Comparison of ENCODE assay signal across 2 cellular contexts in the genomic region with DNA sequence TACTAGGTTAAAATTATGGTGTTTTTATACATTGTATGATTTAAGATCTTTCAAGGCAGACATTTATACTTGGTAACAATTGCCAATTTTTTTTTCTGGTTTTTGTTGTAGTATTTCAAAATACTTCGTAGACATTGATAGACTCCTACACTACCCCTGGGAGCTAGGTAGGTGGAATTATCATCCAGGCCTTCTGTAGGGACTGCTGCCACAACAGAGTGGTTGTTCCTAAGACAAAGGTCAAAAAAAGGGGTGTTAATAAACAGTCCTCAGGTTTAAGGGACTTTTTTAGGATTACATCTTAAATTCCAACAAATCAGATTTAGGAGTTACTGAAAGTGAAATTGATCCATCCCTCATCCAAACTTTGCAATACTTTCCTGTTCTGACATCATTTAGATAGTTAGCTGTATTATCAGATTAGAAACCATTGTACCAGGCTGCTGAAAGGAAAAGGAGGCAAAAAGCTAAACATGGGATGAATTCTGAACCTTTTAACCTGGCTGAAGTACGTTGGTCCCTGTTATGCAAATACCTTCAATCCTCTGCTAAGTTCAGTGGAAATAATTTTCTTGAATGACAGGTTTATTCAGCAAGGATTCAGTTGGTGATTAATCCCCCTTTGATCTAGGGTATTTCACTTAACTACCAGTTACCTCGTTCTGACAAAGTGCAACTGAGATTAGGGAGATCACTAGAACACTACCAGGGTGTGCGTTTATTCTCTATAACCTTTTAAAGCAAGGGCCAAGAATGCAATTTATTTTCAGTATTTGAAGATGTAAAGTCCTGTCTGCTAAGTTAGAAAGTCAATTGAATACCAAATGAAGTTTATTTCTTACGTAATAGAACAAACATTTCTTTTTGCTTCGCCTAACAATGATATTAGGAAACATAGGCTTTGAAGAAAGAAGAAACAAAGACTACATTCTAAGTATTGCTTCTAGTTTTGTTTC.
A peak's percentile ranks its signal among the peaks of the same experiment; 100 is the strongest.
TF ChIP-seq lines count a peak whose summit lies in the region.

No MANE protein-coding gene starts in this region.

TF ChIP-seq in IMR-90, 13 proteins besides CTCF, POLR2A, EP300 and RAD21:
- TF ChIP-seq CEBPB (IDR thresholded peaks at IDR 0.05; ENCODE audit: low read depth, low read length), result 0 out of 2 replicates have a peak, but pooled peaks have one; percentile 16
- TF ChIP-seq, protein P1, sequence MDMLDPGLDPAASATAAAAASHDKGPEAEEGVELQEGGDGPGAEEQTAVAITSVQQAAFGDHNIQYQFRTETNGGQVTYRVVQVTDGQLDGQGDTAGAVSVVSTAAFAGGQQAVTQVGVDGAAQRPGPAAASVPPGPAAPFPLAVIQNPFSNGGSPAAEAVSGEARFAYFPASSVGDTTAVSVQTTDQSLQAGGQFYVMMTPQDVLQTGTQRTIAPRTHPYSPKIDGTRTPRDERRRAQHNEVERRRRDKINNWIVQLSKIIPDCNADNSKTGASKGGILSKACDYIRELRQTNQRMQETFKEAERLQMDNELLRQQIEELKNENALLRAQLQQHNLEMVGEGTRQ (IDR thresholded peaks at IDR 0.05; ENCODE audit: low read depth, low read length), result no peak
TF ChIP-seq in IMR-90: peak in this region for 1.

TF ChIP-seq in GM12878, 131 proteins besides CTCF, POLR2A, EP300 and RAD21:
- no peak for TF ChIP-seq HDGF (IDR thresholded peaks at IDR 0.05)
- TF ChIP-seq, protein P2, sequence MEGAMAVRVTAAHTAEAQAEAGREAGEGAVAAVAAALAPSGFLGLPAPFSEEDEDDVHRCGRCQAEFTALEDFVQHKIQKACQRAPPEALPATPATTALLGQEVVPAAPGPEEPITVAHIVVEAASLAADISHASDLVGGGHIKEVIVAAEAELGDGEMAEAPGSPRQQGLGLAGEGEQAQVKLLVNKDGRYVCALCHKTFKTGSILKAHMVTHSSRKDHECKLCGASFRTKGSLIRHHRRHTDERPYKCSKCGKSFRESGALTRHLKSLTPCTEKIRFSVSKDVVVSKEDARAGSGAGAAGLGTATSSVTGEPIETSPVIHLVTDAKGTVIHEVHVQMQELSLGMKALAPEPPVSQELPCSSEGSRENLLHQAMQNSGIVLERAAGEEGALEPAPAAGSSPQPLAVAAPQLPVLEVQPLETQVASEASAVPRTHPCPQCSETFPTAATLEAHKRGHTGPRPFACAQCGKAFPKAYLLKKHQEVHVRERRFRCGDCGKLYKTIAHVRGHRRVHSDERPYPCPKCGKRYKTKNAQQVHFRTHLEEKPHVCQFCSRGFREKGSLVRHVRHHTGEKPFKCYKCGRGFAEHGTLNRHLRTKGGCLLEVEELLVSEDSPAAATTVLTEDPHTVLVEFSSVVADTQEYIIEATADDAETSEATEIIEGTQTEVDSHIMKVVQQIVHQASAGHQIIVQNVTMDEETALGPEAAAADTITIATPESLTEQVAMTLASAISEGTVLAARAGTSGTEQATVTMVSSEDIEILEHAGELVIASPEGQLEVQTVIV (IDR thresholded peaks at IDR 0.05; ENCODE audit: borderline replicate concordance, partially characterized antibody), result no peak
- TF ChIP-seq, protein P3, sequence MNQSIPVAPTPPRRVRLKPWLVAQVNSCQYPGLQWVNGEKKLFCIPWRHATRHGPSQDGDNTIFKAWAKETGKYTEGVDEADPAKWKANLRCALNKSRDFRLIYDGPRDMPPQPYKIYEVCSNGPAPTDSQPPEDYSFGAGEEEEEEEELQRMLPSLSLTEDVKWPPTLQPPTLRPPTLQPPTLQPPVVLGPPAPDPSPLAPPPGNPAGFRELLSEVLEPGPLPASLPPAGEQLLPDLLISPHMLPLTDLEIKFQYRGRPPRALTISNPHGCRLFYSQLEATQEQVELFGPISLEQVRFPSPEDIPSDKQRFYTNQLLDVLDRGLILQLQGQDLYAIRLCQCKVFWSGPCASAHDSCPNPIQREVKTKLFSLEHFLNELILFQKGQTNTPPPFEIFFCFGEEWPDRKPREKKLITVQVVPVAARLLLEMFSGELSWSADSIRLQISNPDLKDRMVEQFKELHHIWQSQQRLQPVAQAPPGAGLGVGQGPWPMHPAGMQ (IDR thresholded peaks at IDR 0.05; ENCODE audit: borderline replicate concordance), result no peak
- TF ChIP-seq NFXL1 (IDR thresholded peaks at IDR 0.05; ENCODE audit: borderline replicate concordance), result no peak
- no peak for TF ChIP-seq PAX8 (IDR thresholded peaks at IDR 0.05)
- TF ChIP-seq SP1 (IDR thresholded peaks at IDR 0.05; ENCODE audit: low read depth, low read length), result no peak
- TF ChIP-seq, protein P4, sequence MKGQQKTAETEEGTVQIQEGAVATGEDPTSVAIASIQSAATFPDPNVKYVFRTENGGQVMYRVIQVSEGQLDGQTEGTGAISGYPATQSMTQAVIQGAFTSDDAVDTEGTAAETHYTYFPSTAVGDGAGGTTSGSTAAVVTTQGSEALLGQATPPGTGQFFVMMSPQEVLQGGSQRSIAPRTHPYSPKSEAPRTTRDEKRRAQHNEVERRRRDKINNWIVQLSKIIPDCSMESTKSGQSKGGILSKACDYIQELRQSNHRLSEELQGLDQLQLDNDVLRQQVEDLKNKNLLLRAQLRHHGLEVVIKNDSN (IDR thresholded peaks at IDR 0.05; ENCODE audit: borderline replicate concordance, extremely low read length, insufficient read depth, low read depth, low read length), result no peak
- TF ChIP-seq, protein P5, sequence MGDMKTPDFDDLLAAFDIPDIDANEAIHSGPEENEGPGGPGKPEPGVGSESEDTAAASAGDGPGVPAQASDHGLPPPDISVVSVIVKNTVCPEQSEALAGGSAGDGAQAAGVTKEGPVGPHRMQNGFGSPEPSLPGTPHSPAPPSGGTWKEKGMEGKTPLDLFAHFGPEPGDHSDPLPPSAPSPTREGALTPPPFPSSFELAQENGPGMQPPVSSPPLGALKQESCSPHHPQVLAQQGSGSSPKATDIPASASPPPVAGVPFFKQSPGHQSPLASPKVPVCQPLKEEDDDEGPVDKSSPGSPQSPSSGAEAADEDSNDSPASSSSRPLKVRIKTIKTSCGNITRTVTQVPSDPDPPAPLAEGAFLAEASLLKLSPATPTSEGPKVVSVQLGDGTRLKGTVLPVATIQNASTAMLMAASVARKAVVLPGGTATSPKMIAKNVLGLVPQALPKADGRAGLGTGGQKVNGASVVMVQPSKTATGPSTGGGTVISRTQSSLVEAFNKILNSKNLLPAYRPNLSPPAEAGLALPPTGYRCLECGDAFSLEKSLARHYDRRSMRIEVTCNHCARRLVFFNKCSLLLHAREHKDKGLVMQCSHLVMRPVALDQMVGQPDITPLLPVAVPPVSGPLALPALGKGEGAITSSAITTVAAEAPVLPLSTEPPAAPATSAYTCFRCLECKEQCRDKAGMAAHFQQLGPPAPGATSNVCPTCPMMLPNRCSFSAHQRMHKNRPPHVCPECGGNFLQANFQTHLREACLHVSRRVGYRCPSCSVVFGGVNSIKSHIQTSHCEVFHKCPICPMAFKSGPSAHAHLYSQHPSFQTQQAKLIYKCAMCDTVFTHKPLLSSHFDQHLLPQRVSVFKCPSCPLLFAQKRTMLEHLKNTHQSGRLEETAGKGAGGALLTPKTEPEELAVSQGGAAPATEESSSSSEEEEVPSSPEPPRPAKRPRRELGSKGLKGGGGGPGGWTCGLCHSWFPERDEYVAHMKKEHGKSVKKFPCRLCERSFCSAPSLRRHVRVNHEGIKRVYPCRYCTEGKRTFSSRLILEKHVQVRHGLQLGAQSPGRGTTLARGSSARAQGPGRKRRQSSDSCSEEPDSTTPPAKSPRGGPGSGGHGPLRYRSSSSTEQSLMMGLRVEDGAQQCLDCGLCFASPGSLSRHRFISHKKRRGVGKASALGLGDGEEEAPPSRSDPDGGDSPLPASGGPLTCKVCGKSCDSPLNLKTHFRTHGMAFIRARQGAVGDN (IDR thresholded peaks at IDR 0.05), result no peak
- TF ChIP-seq, protein P6, sequence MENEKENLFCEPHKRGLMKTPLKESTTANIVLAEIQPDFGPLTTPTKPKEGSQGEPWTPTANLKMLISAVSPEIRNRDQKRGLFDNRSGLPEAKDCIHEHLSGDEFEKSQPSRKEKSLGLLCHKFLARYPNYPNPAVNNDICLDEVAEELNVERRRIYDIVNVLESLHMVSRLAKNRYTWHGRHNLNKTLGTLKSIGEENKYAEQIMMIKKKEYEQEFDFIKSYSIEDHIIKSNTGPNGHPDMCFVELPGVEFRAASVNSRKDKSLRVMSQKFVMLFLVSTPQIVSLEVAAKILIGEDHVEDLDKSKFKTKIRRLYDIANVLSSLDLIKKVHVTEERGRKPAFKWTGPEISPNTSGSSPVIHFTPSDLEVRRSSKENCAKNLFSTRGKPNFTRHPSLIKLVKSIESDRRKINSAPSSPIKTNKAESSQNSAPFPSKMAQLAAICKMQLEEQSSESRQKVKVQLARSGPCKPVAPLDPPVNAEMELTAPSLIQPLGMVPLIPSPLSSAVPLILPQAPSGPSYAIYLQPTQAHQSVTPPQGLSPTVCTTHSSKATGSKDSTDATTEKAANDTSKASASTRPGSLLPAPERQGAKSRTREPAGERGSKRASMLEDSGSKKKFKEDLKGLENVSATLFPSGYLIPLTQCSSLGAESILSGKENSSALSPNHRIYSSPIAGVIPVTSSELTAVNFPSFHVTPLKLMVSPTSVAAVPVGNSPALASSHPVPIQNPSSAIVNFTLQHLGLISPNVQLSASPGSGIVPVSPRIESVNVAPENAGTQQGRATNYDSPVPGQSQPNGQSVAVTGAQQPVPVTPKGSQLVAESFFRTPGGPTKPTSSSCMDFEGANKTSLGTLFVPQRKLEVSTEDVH (IDR thresholded peaks at IDR 0.05; ENCODE audit: low read depth, partially characterized antibody), result no peak
- TF ChIP-seq SMAD5 (IDR thresholded peaks at IDR 0.05; ENCODE audit: low read depth), result no peak
- TF ChIP-seq CREB1 (IDR thresholded peaks at IDR 0.05; ENCODE audit: low read depth), result no peak
- no peak for TF ChIP-seq RUNX3 (IDR thresholded peaks at IDR 0.05; ENCODE audit: low read length)
- TF ChIP-seq TARDBP (IDR thresholded peaks at IDR 0.05; ENCODE audit: borderline replicate concordance), result no peak
- no peak for TF ChIP-seq CHD4 (IDR thresholded peaks at IDR 0.05)
- TF ChIP-seq SREBF2 (IDR thresholded peaks at IDR 0.05; ENCODE audit: low read length), result no peak
- no peak for TF ChIP-seq SIX5 (IDR thresholded peaks at IDR 0.05; ENCODE audit: low read depth, low read length, severe bottlenecking)
- no peak for TF ChIP-seq YY1 (IDR thresholded peaks at IDR 0.05; ENCODE audit: low read depth, low read length)
- TF ChIP-seq, protein P7, sequence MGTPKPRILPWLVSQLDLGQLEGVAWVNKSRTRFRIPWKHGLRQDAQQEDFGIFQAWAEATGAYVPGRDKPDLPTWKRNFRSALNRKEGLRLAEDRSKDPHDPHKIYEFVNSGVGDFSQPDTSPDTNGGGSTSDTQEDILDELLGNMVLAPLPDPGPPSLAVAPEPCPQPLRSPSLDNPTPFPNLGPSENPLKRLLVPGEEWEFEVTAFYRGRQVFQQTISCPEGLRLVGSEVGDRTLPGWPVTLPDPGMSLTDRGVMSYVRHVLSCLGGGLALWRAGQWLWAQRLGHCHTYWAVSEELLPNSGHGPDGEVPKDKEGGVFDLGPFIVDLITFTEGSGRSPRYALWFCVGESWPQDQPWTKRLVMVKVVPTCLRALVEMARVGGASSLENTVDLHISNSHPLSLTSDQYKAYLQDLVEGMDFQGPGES (IDR thresholded peaks at IDR 0.05), result no peak
- TF ChIP-seq, protein P8, sequence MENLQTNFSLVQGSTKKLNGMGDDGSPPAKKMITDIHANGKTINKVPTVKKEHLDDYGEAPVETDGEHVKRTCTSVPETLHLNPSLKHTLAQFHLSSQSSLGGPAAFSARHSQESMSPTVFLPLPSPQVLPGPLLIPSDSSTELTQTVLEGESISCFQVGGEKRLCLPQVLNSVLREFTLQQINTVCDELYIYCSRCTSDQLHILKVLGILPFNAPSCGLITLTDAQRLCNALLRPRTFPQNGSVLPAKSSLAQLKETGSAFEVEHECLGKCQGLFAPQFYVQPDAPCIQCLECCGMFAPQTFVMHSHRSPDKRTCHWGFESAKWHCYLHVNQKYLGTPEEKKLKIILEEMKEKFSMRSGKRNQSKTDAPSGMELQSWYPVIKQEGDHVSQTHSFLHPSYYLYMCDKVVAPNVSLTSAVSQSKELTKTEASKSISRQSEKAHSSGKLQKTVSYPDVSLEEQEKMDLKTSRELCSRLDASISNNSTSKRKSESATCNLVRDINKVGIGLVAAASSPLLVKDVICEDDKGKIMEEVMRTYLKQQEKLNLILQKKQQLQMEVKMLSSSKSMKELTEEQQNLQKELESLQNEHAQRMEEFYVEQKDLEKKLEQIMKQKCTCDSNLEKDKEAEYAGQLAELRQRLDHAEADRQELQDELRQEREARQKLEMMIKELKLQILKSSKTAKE (IDR thresholded peaks at IDR 0.05; ENCODE audit: low read depth, poor library complexity, severe bottlenecking), result no peak
- TF ChIP-seq HDAC6 (IDR thresholded peaks at IDR 0.05; ENCODE audit: unreplicated experiment), result no peak
